ENCODE assay signal across 7 cellular contexts in genomic region chr11:1239596-1240205, GRCh38. TPM values are rescaled to one million over a fixed set of nuclear protein-coding genes. Genes with fewer than 3 reads are reported as not detected.
"Had no signal": no experiment of that assay in that cellular context is flagged by ENCODE, and none has a peak within 500 bp of the region (broad histone marks: within the 10 kb centered on the region; RNA-seq: fewer than 3 reads in every experiment).

No MANE protein-coding gene starts in this region.

- H3K4me3 ChIP-seq: K562 had no signal

- FAIRE-seq: HepG2, HTR-8/SVneo, K562 had no signal

- DNase-seq: IMR-90, KBM-7 had no signal

- H3K27ac ChIP-seq: HL-60 had no signal

RNA-seq across cellular contexts. Expression of gene MUC5B, which starts 16.8 kb away (rescaled TPM):
- total RNA-seq: HepG2, IMR-90 had no signal
- polyA plus RNA-seq: IgD-negative memory B cell, IMR-90 had no signal
